Comparison of ENCODE assay signal across 28 cellular contexts in genomic region chr3:154708554-154708953, GRCh38.
"Had no signal": no experiment of that assay in that cellular context is flagged by ENCODE, and none has a peak within 500 bp of the region (broad histone marks: within the 10 kb centered on the region; RNA-seq: fewer than 3 reads in every experiment).

No MANE protein-coding gene starts in this region.

- H3K36me3 ChIP-seq: neural progenitor cell, ovary, spleen, suprapubic skin, tibial artery, transverse colon, upper lobe of right lung, uterus had no signal

- H3K27me3 ChIP-seq: neural progenitor cell, ovary, spleen, suprapubic skin, testis, tibial artery, transverse colon, upper lobe of right lung, uterus had no signal

- H3K4me1 ChIP-seq: neural progenitor cell, parathyroid adenoma, psoas muscle, spleen, suprapubic skin, testis, tibial artery, transverse colon, upper lobe of right lung, uterus had no signal

- H3K79me2 ChIP-seq: parathyroid adenoma had no signal

- H3K4me3 ChIP-seq: neural progenitor cell, ovary, psoas muscle, skin epidermis, smooth muscle cell, spleen, suprapubic skin, testis, tibial artery, transverse colon, upper lobe of right lung, uterus had no signal

- H3K9me3 ChIP-seq: ovary, psoas muscle, suprapubic skin, testis, tibial artery, transverse colon, upper lobe of right lung, uterus had no signal

- H2AFZ ChIP-seq: neural progenitor cell, parathyroid adenoma had no signal

- H3K4me2 ChIP-seq: neural progenitor cell, smooth muscle cell had no signal

- ATAC-seq: natural killer cell; psoas muscle; right cardiac atrium; sciatic nerve; stimulated activated memory B cell treated with anti-CD40 and anti-IgM and Interleukin-4, amounts not matched to agents 10 μg/mL and 1 μg/mL and 100 μg/mL, for 72 hours; stimulated activated naive CD8-positive, alpha-beta T cell treated with anti-CD3 and anti-CD28 coated beads, Interleukin-15, amount 100 ng/mL, for 72 hours; stimulated activated naive CD8-positive, alpha-beta T cell treated with anti-CD3 and anti-CD28 coated beads, Interleukin-15, Interleukin-2, amounts not matched to agents 100 U/mL and 50 U/mL, for 24 hours; upper lobe of right lung had no signal

- DNase-seq: natural killer cell; occipital lobe; ovary; posterior cingulate gyrus; psoas muscle; right cardiac atrium; spleen; stimulated activated CD4-positive, alpha-beta T cell treated with anti-CD3 and anti-CD28 coated beads, Interleukin-12 subunit alpha, Interleukin-12 subunit beta, amount 100 ng/mL, for 4 hours; stimulated activated CD4-positive, alpha-beta T cell treated with anti-CD3 and anti-CD28 coated beads, Interleukin-1b, Interleukin-23, amount 100 ng/mL, for 48 hours; stimulated activated CD4-positive, alpha-beta T cell treated with anti-CD3 and anti-CD28 coated beads, Interleukin-4, amount 100 ng/mL, for 1 hour; stimulated activated CD4-positive, alpha-beta T cell treated with anti-CD3 and anti-CD28 coated beads, Interleukin-4, amount 100 ng/mL, for 4 hours; stimulated activated CD8-positive, alpha-beta memory T cell treated with anti-CD3 and anti-CD28 coated beads, Interleukin-4, amount 100 ng/mL, for 48 hours; stimulated activated naive CD4-positive, alpha-beta T cell; stimulated activated naive CD8-positive, alpha-beta T cell treated with anti-CD3 and anti-CD28 coated beads, Interleukin-15, amount 100 ng/mL, for 72 hours; stimulated activated naive CD8-positive, alpha-beta T cell treated with anti-CD3 and anti-CD28 coated beads, Interleukin-15, Interleukin-2, amounts not matched to agents 100 U/mL and 50 U/mL, for 24 hours; substantia nigra; testis; tibial artery; transverse colon; upper lobe of right lung; uterus had no signal

- H3K9ac ChIP-seq: neural progenitor cell, parathyroid adenoma had no signal

- H3K27ac ChIP-seq: neural progenitor cell, ovary, parathyroid adenoma, psoas muscle, skin epidermis, spleen, suprapubic skin, testis, tibial artery, transverse colon, upper lobe of right lung, uterus had no signal
